ENCODE assay signal across 24 cellular contexts in genomic region chr3:76083992-76084391, GRCh38.
"Had no signal": no experiment of that assay in that cellular context is flagged by ENCODE, and none has a peak within 500 bp of the region (broad histone marks: within the 10 kb centered on the region; RNA-seq: fewer than 3 reads in every experiment).

No MANE protein-coding gene starts in this region.

- H3K36me3 Mint-ChIP-seq: activated CD4-positive, alpha-beta memory T cell treated with anti-CD3 and anti-CD28 coated beads for 36 hours; activated CD8-positive, alpha-beta memory T cell treated with anti-CD3 and anti-CD28 coated beads, Interleukin-2, amount 10 ng/mL, durations not matched to agents 7 days and 5 days; brain; memory B cell had no signal

- H3K4me3 ChIP-seq: adrenal gland, right atrium auricular region, skin epidermis, stomach, testis, upper lobe of left lung had no signal

- H3K4me1 Mint-ChIP-seq: activated CD8-positive, alpha-beta memory T cell treated with anti-CD3 and anti-CD28 coated beads, Interleukin-2, amount 10 ng/mL, durations not matched to agents 7 days and 5 days; brain; central memory CD8-positive, alpha-beta T cell; memory B cell; nephron had no signal

- H3K27me3 ChIP-seq: adrenal gland, right atrium auricular region, stomach, testis, upper lobe of left lung had no signal

- H3K27ac ChIP-seq: adrenal gland, right atrium auricular region, skin epidermis, stomach, testis, upper lobe of left lung, WERI-Rb-1 had no signal

- H3K36me3 ChIP-seq: adrenal gland, right atrium auricular region, stomach, upper lobe of left lung, WERI-Rb-1 had no signal

- H3K27me3 Mint-ChIP-seq: activated CD4-positive, alpha-beta memory T cell treated with anti-CD3 and anti-CD28 coated beads for 36 hours; activated CD8-positive, alpha-beta memory T cell treated with anti-CD3 and anti-CD28 coated beads, Interleukin-2, amount 10 ng/mL, durations not matched to agents 7 days and 5 days; brain; central memory CD8-positive, alpha-beta T cell; memory B cell had no signal

- H3K9me3 ChIP-seq: adrenal gland, right atrium auricular region, testis, upper lobe of left lung had no signal

- H3K27ac Mint-ChIP-seq: activated CD4-positive, alpha-beta memory T cell treated with anti-CD3 and anti-CD28 coated beads for 36 hours; activated CD8-positive, alpha-beta memory T cell treated with anti-CD3 and anti-CD28 coated beads, Interleukin-2, amount 10 ng/mL, durations not matched to agents 7 days and 5 days; activated T-helper 2 cell treated with anti-CD3 and anti-CD28 coated beads, Interferon-gamma antibody, Interleukin-2, Interleukin-4, amounts not matched to agents 10 μg/mL and 5 μg/mL and 100 μg/mL, durations not matched to agents 14 hours and 24 hours and 36 hours; brain; memory B cell; nephron; T-helper 1 cell treated with Interleukin-12 subunit alpha and Interleukin-12 subunit beta and Interleukin-4 antibody, amounts not matched to agents 30 μg/mL and 1 μg/mL, for 36 hours had no signal

- ATAC-seq: activated CD8-positive, alpha-beta memory T cell treated with anti-CD3 and anti-CD28 coated beads, Interleukin-2, amount 10 ng/mL, durations not matched to agents 7 days and 5 days; left ventricle myocardium superior had no signal

- H3K4me3 Mint-ChIP-seq: activated CD4-positive, alpha-beta memory T cell treated with anti-CD3 and anti-CD28 coated beads for 36 hours; activated CD8-positive, alpha-beta memory T cell treated with anti-CD3 and anti-CD28 coated beads, Interleukin-2, amount 10 ng/mL, durations not matched to agents 7 days and 5 days; brain; central memory CD8-positive, alpha-beta T cell; memory B cell; nephron; T-helper 1 cell treated with Interleukin-12 subunit alpha and Interleukin-12 subunit beta and Interleukin-4 antibody, amounts not matched to agents 30 μg/mL and 1 μg/mL, for 36 hours had no signal

- DNase-seq: activated CD4-positive, alpha-beta memory T cell treated with anti-CD3 and anti-CD28 coated beads for 36 hours; activated CD8-positive, alpha-beta memory T cell treated with anti-CD3 and anti-CD28 coated beads, Interleukin-2, amount 10 ng/mL, durations not matched to agents 7 days and 5 days; activated naive CD4-positive, alpha-beta T cell treated with anti-CD3 and anti-CD28 coated beads, Interleukin-2, amount 50 U/mL, for 16 hours; activated T-cell treated with anti-CD3 and anti-CD28 coated beads, Interleukin-2, amount 50 U/mL, for 1 hour; adrenal gland; cortex of kidney; effector CD8-positive, alpha-beta T cell; kidney glomerular epithelial cell; left ventricle myocardium superior; nucleus accumbens; stimulated activated CD4-positive, alpha-beta T cell treated with anti-CD3 and anti-CD28 coated beads, Interleukin-4, amount 100 ng/mL, for 4 hours; stimulated activated CD8-positive, alpha-beta memory T cell treated with anti-CD3 and anti-CD28 coated beads, Interleukin-4, amount 100 ng/mL, for 48 hours; stomach; testis; upper lobe of left lung; WERI-Rb-1 had no signal

- H3K4me1 ChIP-seq: adrenal gland, right atrium auricular region, stomach, testis, upper lobe of left lung had no signal
